In the genomic region with DNA sequence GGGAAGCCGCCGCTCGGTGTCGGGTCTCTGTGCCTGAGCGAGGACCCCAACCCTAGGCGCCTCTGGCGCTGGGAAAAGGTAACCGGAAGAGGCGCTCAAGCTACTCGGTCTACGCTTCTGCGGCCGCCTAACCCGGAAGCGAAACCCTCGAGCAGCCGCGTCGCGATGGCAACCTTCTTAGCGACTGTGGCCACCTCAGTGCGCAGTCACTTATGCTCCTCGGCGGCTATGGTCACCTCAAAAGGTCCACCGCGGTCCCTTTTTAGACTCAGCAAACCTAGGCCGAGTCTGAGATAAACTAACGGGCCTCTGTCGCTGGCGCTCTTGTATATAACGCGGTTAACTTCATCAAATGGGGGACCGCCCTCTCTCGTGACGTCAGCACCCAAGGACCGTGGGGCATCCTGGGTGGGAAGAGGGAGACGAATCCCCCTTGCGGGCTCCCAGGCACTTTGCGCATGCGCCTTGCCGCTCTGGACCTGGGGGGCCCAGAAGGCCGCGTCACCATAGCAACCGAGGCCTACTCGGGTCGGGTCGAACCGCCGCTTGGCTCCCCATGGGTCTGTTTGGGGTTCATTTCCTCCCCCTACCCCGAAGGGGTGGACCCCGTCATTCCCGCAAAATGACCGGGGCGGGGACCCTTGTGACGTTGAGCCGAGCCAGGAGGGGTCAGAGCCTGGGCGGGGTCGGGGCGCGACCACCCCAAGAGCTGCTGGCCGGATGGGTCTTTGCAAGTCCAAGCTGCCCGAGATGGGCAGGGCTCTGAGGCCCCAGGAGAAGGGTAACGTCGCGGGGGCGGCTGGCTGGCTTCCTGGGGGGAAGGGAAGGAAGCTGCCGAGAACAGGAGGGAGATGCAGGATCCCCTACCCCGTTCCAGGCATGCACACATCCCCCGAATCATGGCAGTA, we compare ENCODE assay signal across 8 cellular contexts. TPM values are rescaled to one million over a fixed set of nuclear protein-coding genes. Genes with fewer than 3 reads are reported as not detected.
DNase-seq lines count a peak whose midpoint lies in the region; ATAC-seq, FAIRE-seq and TF ChIP-seq lines count a peak whose summit lies in the region.

A gene with protein sequence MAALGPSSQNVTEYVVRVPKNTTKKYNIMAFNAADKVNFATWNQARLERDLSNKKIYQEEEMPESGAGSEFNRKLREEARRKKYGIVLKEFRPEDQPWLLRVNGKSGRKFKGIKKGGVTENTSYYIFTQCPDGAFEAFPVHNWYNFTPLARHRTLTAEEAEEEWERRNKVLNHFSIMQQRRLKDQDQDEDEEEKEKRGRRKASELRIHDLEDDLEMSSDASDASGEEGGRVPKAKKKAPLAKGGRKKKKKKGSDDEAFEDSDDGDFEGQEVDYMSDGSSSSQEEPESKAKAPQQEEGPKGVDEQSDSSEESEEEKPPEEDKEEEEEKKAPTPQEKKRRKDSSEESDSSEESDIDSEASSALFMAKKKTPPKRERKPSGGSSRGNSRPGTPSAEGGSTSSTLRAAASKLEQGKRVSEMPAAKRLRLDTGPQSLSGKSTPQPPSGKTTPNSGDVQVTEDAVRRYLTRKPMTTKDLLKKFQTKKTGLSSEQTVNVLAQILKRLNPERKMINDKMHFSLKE (minus strand): TSS at position 91 of the 908 bp plus-strand sequence. CDS start 169 bp downstream, outside the sequence.

- H3K9me3 Mint-ChIP-seq in activated CD4-positive, alpha-beta T cell treated with anti-CD3 and anti-CD28 coated beads, Interleukin-2, amount 10 ng/mL, durations not matched to agents 7 days and 5 days = no peaks in the 10 kb centered on the region

- H3K27me3 ChIP-seq in BE2C = no peaks in the 10 kb centered on the region

- FAIRE-seq in GM19239 (lab: Jason Lieb, UNC) = peak; percentile 98

- peaks cover 6% of the 10 kb centered on the region; the same call in 1 of the 2 replicates for H3K4me1 ChIP-seq in BE2C

- TF ChIP-seq CTCF in BE2C (IDR thresholded peaks at IDR 0.05; ENCODE audit: low read depth, low read length) = 0 out of 2 replicates have a peak, but pooled peaks have one; percentile 13

- H3K4me1 Mint-ChIP-seq in activated CD4-positive, alpha-beta T cell treated with anti-CD3 and anti-CD28 coated beads, Interleukin-2, amount 10 ng/mL, durations not matched to agents 7 days and 5 days = peaks cover 31% of the 10 kb centered on the region

- H3K36me3 ChIP-seq in BE2C = peaks cover 18% of the 10 kb centered on the region

- POLR2A ChIA-PET in activated CD4-positive, alpha-beta T cell treated with anti-CD3 and anti-CD28 coated beads, Interleukin-2, amount 10 ng/mL, durations not matched to agents 7 days and 5 days (lab: Charles Lee) = interaction anchor here (1.0 kb wide), 1 partner anchor 32 kb away, joined by 4 read pairs; no protein-coding TSS in a partner anchor

- DNase-seq in BE2C = peak; percentile 95
- DNase-seq in GM19239 (ENCODE audit: insufficient read length, low spot score) = peak; percentile 92
- peak; percentile 98 for DNase-seq in NCI-H69 (lab: John Stamatoyannopoulos, UW)
- peak; percentile 94 for DNase-seq in activated CD4-positive, alpha-beta T cell treated with anti-CD3 and anti-CD28 coated beads, Interleukin-2, amount 10 ng/mL, durations not matched to agents 7 days and 5 days
- DNase-seq in dedifferentiated amniotic fluid mesenchymal stem cell (ENCODE audit: extremely low spot score) = peak; percentile 94
- DNase-seq in left lobe of liver (ENCODE audit: low spot score) = peak; percentile 89
- DNase-seq in stimulated activated CD4-positive, alpha-beta T cell treated with anti-CD3 and anti-CD28 coated beads, Interleukin-2, amount 100 ng/mL, for 4 hours (ENCODE audit: low read depth) = peak; percentile 90

- no peaks in the 10 kb centered on the region for H3K27me3 Mint-ChIP-seq in activated CD4-positive, alpha-beta T cell treated with anti-CD3 and anti-CD28 coated beads, Interleukin-2, amount 10 ng/mL, durations not matched to agents 7 days and 5 days

- peak within 1 kb of the TSS; percentile 97 for H3K27ac Mint-ChIP-seq in activated CD4-positive, alpha-beta T cell treated with anti-CD3 and anti-CD28 coated beads, Interleukin-2, amount 10 ng/mL, durations not matched to agents 7 days and 5 days

- no peaks in the 10 kb centered on the region for H3K9me3 ChIP-seq in BE2C

- H3K4me3 Mint-ChIP-seq in activated CD4-positive, alpha-beta T cell treated with anti-CD3 and anti-CD28 coated beads, Interleukin-2, amount 10 ng/mL, durations not matched to agents 7 days and 5 days = peak within 1 kb of the TSS; percentile 97

- peak within 1 kb of the TSS; percentile 92 for H3K4me3 ChIP-seq in BE2C (ENCODE audit: low read depth, low read length)

- peaks cover 18% of the 10 kb centered on the region for H3K36me3 Mint-ChIP-seq in activated CD4-positive, alpha-beta T cell treated with anti-CD3 and anti-CD28 coated beads, Interleukin-2, amount 10 ng/mL, durations not matched to agents 7 days and 5 days (ENCODE audit: low read depth)

- ATAC-seq in HG03460 (IDR thresholded peaks at IDR 0.05; ENCODE audit: unreplicated experiment) (peak; percentile 67), left lobe of liver (peak; percentile 94)

- CTCF ChIA-PET in activated CD4-positive, alpha-beta T cell treated with anti-CD3 and anti-CD28 coated beads, Interleukin-2, amount 10 ng/mL, durations not matched to agents 7 days and 5 days (lab: Charles Lee) = interaction anchor here (0.7 to 1.4 kb wide), 3 partner anchors 21 to 44 kb away, joined by 3 read pairs; a partner anchor contains a TSS

RNA-seq across cellular contexts. Expression of the gene that starts here (rescaled TPM):
- polyA plus RNA-seq in BE2C (2012; ENCODE audit: insufficient read depth, insufficient read length, low read depth) = 283 TPM
- total RNA-seq in activated CD4-positive, alpha-beta T cell treated with anti-CD3 and anti-CD28 coated beads, Interleukin-2, amount 10 ng/mL, durations not matched to agents 7 days and 5 days = 10 to 100 TPM; 61.4 to 67.7 TPM
- 18.7 TPM for total RNA-seq in left lobe of liver

Comparison
In these comparisons a context has a peak if more than half of its experiments do, and no peak if none do; other contexts are left out.
1. Peak in every context shown above with its lines: DNase-seq, ATAC-seq and H3K4me3 ChIP-seq.